Comparison of ENCODE assay signal across 21 cellular contexts in the genomic region with DNA sequence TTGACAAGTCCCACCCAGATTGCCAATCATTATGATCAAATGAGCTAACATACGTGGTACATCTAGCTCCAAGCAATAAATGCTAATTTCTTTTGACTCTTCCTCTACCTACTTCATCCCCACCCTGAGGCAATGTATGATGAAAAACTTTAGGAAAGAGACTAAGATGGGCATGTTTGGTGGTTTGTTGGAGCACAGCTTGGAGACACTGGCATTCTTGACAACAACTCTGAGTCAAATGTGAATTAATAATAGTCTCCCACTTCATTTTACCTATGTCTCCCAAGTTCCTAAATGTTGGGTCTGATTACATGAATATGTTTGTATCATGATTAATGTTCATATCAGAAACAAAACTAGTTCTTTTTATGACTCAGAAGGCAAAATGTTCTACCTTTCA. TPM values are rescaled to one million over a fixed set of nuclear protein-coding genes. Genes with fewer than 3 reads are reported as not detected.
DNase-seq lines count a peak whose midpoint lies in the region; ATAC-seq and TF ChIP-seq lines count a peak whose summit lies in the region.
"Had no signal": no experiment of that assay in that cellular context is flagged by ENCODE, and none has a peak within 500 bp of the region (broad histone marks: within the 10 kb centered on the region; RNA-seq: fewer than 3 reads in every experiment).

No MANE protein-coding gene starts in this region.

- H3K27me3 ChIP-seq in GM23248 (replicated peaks; ENCODE audit: insufficient read depth), result no peaks in the 10 kb centered on the region
- no peaks in the 10 kb centered on the region for H3K27me3 ChIP-seq in RWPE2 (ENCODE audit: insufficient read depth, poor library complexity, severe bottlenecking)
- H3K27me3 ChIP-seq in suprapubic skin, result no peaks in the 10 kb centered on the region
- H3K27me3 ChIP-seq in adrenal gland, result no peaks in the 10 kb centered on the region
- H3K27me3 ChIP-seq: BE2C, SJCRH30 had no signal

- no peak overlapping the region for H3K9ac ChIP-seq in GM23248

- H4K20me1 ChIP-seq in GM23248 (ENCODE audit: insufficient read depth), result no peaks in the 10 kb centered on the region

- ATAC-seq in RWPE2 (ENCODE audit: low read depth) (no peak), GM19324 (IDR thresholded peaks at IDR 0.05; ENCODE audit: low FRiP score, unreplicated experiment) (no peak)
- ATAC-seq: Panc1 had no signal

- intact Hi-C loops in adrenal gland (cut with DNase I), result no loop called here

- peaks cover 19% of the 10 kb centered on the region for H3F3A ChIP-seq in GM23248 (ENCODE audit: insufficient read depth)

- peak overlapping the region; percentile 40 for H3K27ac ChIP-seq in GM23248
- peak overlapping the region; percentile 17 for H3K27ac ChIP-seq in RWPE2 (ENCODE audit: poor library complexity, severe bottlenecking)
- H3K27ac ChIP-seq in epithelial cell of prostate, result peak overlapping the region; percentile 56
- H3K27ac ChIP-seq in suprapubic skin, result peak overlapping the region; percentile 58
- H3K27ac ChIP-seq in adrenal gland, result no peak overlapping the region
- H3K27ac ChIP-seq: SJCRH30 had no signal

- H2AFZ ChIP-seq in GM23248, result no peak overlapping the region

- H3K9me3 ChIP-seq in GM23248 (ENCODE audit: low read depth) (no peaks in the 10 kb centered on the region), RWPE2 (ENCODE audit: severe bottlenecking) (no peaks in the 10 kb centered on the region), suprapubic skin (no peaks in the 10 kb centered on the region), adrenal gland (replicated peaks in 1 of 3) (no peaks in the 10 kb centered on the region)
- H3K9me3 ChIP-seq: BE2C, HAP-1, SJCRH30 had no signal

- peaks cover 19% of the 10 kb centered on the region for H3K4me1 ChIP-seq in GM23248 (ENCODE audit: insufficient read depth)
- peaks cover 16% of the 10 kb centered on the region for H3K4me1 ChIP-seq in RWPE2 (ENCODE audit: insufficient read depth, poor library complexity, severe bottlenecking)
- peaks cover 22% of the 10 kb centered on the region for H3K4me1 ChIP-seq in suprapubic skin
- peaks cover 0 to 19% of the 10 kb centered on the region in 2 donors for H3K4me1 ChIP-seq in adrenal gland (replicated peaks in 1 of 2)
- H3K4me1 ChIP-seq: BE2C, HAP-1 had no signal

- no peak for TF ChIP-seq POLR2A in suprapubic skin (IDR thresholded peaks at IDR 0.05)
- TF ChIP-seq POLR2A in adrenal gland (IDR thresholded peaks at IDR 0.05), result no peak

- WGBS in GM23248 (ENCODE audit: low coverage in 1 of 2, low lambda C conversion rate in 2 of 2, missing lambda C conversion rate in 2 of 2), 2 experiments, result 0 to 8% methylated on average over 1 of the region's 1 CpG
- 38% methylated on average over 1 of the region's 1 CpG for WGBS in suprapubic skin
- WGBS in adrenal gland, 4 donors, result 87 to 100% (median 93%) methylated on average over 1 of the region's 1 CpG

- peak overlapping the region; percentile 15 for H3K4me2 ChIP-seq in GM23248 (ENCODE audit: unreplicated experiment)

- in situ Hi-C loops in GM23248 (cut with MboI), result no loop called here

- peaks cover 36% of the 10 kb centered on the region for H3K79me2 ChIP-seq in GM23248 (ENCODE audit: insufficient read depth)

- no peaks in the 10 kb centered on the region for H3K9me2 ChIP-seq in GM23248 (ENCODE audit: insufficient read depth)

- no peak for TF ChIP-seq EP300 in suprapubic skin (IDR thresholded peaks at IDR 0.05)

- H3K4me3 ChIP-seq in GM23248 (no peak overlapping the region), RWPE2 (ENCODE audit: severe bottlenecking) (no peak overlapping the region), suprapubic skin (no peak overlapping the region), adrenal gland (no peak overlapping the region)
- H3K4me3 ChIP-seq: HAP-1, SJCRH30 had no signal

- DNase-seq in GM23248 (no peak), RWPE2 (ENCODE audit: low spot score) (no peak), epithelial cell of prostate (ENCODE audit: low read depth, low spot score) (no peak), suprapubic skin (ENCODE audit: low spot score in 2 of 2) (no peak), adrenal gland (no peak)
- no peak for DNase-seq in activated CD8-positive, alpha-beta memory T cell treated with anti-CD3 and anti-CD28 coated beads, Interleukin-2, amount 50 U/mL, for 48 hours
- DNase-seq: BE2C; DMS53; GF-D8; KG1; NCI-H1105; NCI-H146; NCI-H2029; NCI-H2227 treated with DMSO at 0.1 percent for 48 hours; NCI-H510A; NCI-H748 treated with DMSO at 0.1 percent for 48 hours; NK-92 treated with Interleukin-12 subunit alpha and Interleukin-12 subunit beta, amount 100 ng/mL, for 24 hours; SJCRH30 had no signal

- TF ChIP-seq CTCF in RWPE2 (IDR thresholded peaks at IDR 0.05; ENCODE audit: poor library complexity, severe bottlenecking) (no peak), suprapubic skin (IDR thresholded peaks at IDR 0.05) (no peak), adrenal gland (IDR thresholded peaks at IDR 0.05) (no peak)

- H3K36me3 ChIP-seq in GM23248 (ENCODE audit: low read depth) (0 out of 2 replicates have a peak, but pooled peaks cover under 1% of the 10 kb centered on the region), RWPE2 (ENCODE audit: low read depth) (no peaks in the 10 kb centered on the region), suprapubic skin (peaks cover 3% of the 10 kb centered on the region), adrenal gland (replicated peaks in 1 of 2) (no peaks in the 10 kb centered on the region)
- H3K36me3 ChIP-seq: BE2C, HAP-1, SJCRH30 had no signal

RNA-seq across cellular contexts. Expression of gene EXOC6B, which starts 36.6 kb away (rescaled TPM):
- 18.3 and 20.7 TPM in 2 replicates for total RNA-seq in GM23248 (2014; rRNA removed; shearing (Covaris generic))
- polyA plus RNA-seq in GM23248 (2016; fragmentation: Nextera tagmentation; extraction: Ambion mirVana) (8.9 and 9.0 TPM in 2 replicates), adrenal gland (10 to 100 TPM in 1 of 3 donors, 1 to 10 TPM in 2; 6.0 to 25.4 (median 9.7) TPM)
- total RNA-seq in suprapubic skin (100 to 1,000 TPM in 1 of 4 donors, 10 to 100 TPM in 3; 54.0 to 121 (median 78.7) TPM), adrenal gland (10 to 100 TPM; 39.4 to 92.6 (median 56.8) TPM)

Comparison
In these comparisons a context has a peak if more than half of its experiments do, and no peak if none do; other contexts are left out.
1. H3K27ac ChIP-seq: peak in GM23248 (single experiment), RWPE2 (single experiment), epithelial cell of prostate (single experiment) and suprapubic skin (single experiment); none in adrenal gland (0 of 5).